In the genomic region with DNA sequence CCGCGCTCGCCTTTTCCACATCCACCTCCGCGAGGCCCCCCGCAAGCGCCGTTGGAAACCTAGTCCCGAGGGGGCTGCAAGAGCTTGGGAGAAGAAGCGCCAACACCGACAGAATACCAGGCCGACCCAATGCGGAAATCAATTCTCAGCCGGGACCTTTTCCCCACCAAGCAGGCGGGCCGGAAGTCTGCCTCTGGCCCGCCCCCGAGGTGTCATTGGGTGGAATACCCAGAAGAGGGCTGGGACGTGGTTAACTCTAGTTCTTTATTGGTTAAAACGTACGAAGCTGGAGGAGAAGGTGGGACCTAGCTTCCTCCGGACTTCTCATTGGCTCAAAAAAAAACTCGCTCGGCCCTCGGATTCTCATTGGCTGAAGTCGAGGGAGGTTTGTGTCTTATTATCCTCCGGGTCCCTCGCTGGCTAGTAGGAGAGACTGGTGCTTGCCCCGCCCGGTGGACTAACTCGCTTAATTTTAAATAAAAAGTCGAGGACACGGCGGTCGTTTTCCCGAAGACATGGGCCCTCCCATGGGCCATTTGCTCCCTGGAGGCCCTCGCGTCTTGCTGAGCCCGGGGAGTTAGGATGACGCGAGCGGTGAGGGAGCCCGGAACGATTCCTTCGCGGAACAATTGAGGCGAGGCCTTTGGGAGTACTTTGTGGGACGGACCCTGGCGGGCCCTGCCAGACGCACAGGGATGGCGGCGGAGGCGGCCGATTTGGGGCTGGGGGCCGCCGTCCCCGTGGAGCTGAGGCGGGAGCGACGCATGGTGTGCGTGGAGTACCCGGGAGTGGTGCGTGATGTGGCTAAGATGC, we compare ENCODE assay signal across 8 cellular contexts.
DNase-seq lines count a peak whose midpoint lies in the region; ATAC-seq and TF ChIP-seq lines count a peak whose summit lies in the region.

Gene GTF3C5, plus strand, starts transcription at position 681 of the 813 bp plus-strand sequence. Its CDS starts 15 bp downstream, at position 696.

- H3K27ac Mint-ChIP-seq in central memory CD8-positive, alpha-beta T cell (ENCODE audit: low read depth): peak within 1 kb of the TSS; percentile 98

- H3K36me3 Mint-ChIP-seq in central memory CD8-positive, alpha-beta T cell (ENCODE audit: insufficient read depth): peaks cover 14% of the 10 kb centered on the region

- DNase-seq in AG09309 (ENCODE audit: low read depth) (peak; percentile 97), NCI-H446 (lab: John Stamatoyannopoulos, UW) (peak; percentile 92 to 96), iris pigment epithelial cell (ENCODE audit: low read depth) (peak; percentile 99)
- peak; percentile 94 for DNase-seq in activated CD4-positive, CD25-positive, alpha-beta regulatory T cell treated with anti-CD3 and anti-CD28 coated beads, Interleukin-2, amount 50 U/mL, for 16 hours (ENCODE audit: low read depth, low spot score)
- peak; percentile 78 to 91 for DNase-seq in central memory CD8-positive, alpha-beta T cell (ENCODE audit: low spot score in 2 of 2)
- peak; percentile 76 to 89 for DNase-seq in stimulated activated CD4-positive, alpha-beta T cell treated with anti-CD3 and anti-CD28 coated beads, Interleukin-12 subunit alpha, Interleukin-12 subunit beta, amount 100 ng/mL, for 24 hours (ENCODE audit: low read depth in 2 of 2)

- H3K4me3 Mint-ChIP-seq in central memory CD8-positive, alpha-beta T cell: peak within 1 kb of the TSS; percentile 99

- H3K9me3 Mint-ChIP-seq in central memory CD8-positive, alpha-beta T cell: no peaks in the 10 kb centered on the region

- ATAC-seq in GM19025 (IDR thresholded peaks at IDR 0.05; ENCODE audit: low read depth, unreplicated experiment) (peak; percentile 92), HG03342 (IDR thresholded peaks at IDR 0.05; ENCODE audit: unreplicated experiment) (peak; percentile 92)
- ATAC-seq in central memory CD8-positive, alpha-beta T cell (replicated peaks; ENCODE audit: extremely low read depth, poor library complexity, severe bottlenecking): peak; percentile 98

- peak within 1 kb of the TSS; percentile 69 for H3K4me3 ChIP-seq in AG09309 (ENCODE audit: control insufficient read depth, low read depth, low read length)

- no peak for TF ChIP-seq CTCF in AG09309 (IDR thresholded peaks at IDR 0.05; ENCODE audit: control insufficient read depth, insufficient read depth, low read depth, low read length, missing control alignments)

- H3K4me1 Mint-ChIP-seq in central memory CD8-positive, alpha-beta T cell: peaks cover 35% of the 10 kb centered on the region

- no peaks in the 10 kb centered on the region for H3K27me3 Mint-ChIP-seq in central memory CD8-positive, alpha-beta T cell

Comparison
In these comparisons a context has a peak if more than half of its experiments do, and no peak if none do; other contexts are left out.
1. Peak in every context shown above with its lines: DNase-seq, ATAC-seq and H3K4me3 ChIP-seq.